ENCODE assay signal across 12 cellular contexts in genomic region chr17:1003972-1004768, GRCh38. TPM values are rescaled to one million over a fixed set of nuclear protein-coding genes. Genes with fewer than 3 reads are reported as not detected.
DNase-seq lines count a peak whose midpoint lies in the region; ATAC-seq, FAIRE-seq and TF ChIP-seq lines count a peak whose summit lies in the region.
"Had no signal": no experiment of that assay in that cellular context is flagged by ENCODE, and none has a peak within 500 bp of the region (broad histone marks: within the 10 kb centered on the region; RNA-seq: fewer than 3 reads in every experiment).

No MANE protein-coding gene starts in this region.

- peak overlapping the region; percentile 88 for H3K27ac ChIP-seq in C4-2B
- peak overlapping the region; percentile 23 for H3K27ac ChIP-seq in fibroblast of lung (ENCODE audit: insufficient read depth, low read length)
- peak overlapping the region in 3 of 4 donors; percentile 74 to 90 (median 84) for H3K27ac ChIP-seq in pancreas

- peak in 2 of 4 donors; percentile 4 to 22 for ATAC-seq in pancreas
- ATAC-seq in HG02763 (IDR thresholded peaks at IDR 0.05; ENCODE audit: unreplicated experiment): no peak

- H2AFZ ChIP-seq in fibroblast of lung (ENCODE audit: low read length): no peak overlapping the region

- intact Hi-C loops in pancreas (cut with DNase I): no loop called here

- no peaks in the 10 kb centered on the region for H4K20me1 ChIP-seq in fibroblast of lung (ENCODE audit: control insufficient read depth, extremely low read depth, insufficient read depth, low read length)

- DNase-seq in fibroblast of lung (ENCODE audit: low read depth in 2 of 2) (no peak), pancreas (peak in 2 of 6 donors; percentile 31 to 45), globus pallidus (ENCODE audit: low spot score) (no peak), NOMO-1 (lab: John Stamatoyannopoulos, UW; ENCODE audit: unreplicated experiment in 2 of 2) (no peak)
- no peak for DNase-seq in activated CD4-positive, alpha-beta T cell treated with anti-CD3 and anti-CD28 coated beads for 48 hours
- DNase-seq: effector CD4-positive, alpha-beta T cell; GOT3; NCI-H1417; NCI-H510A treated with DMSO at 0.1 percent for 48 hours had no signal

- no peak overlapping the region for H3K9ac ChIP-seq in fibroblast of lung (ENCODE audit: insufficient read depth, low read length)

- peaks cover 4% of the 10 kb centered on the region for H3K79me2 ChIP-seq in fibroblast of lung (ENCODE audit: control insufficient read depth, insufficient read depth, low read length)

- peaks cover 25% of the 10 kb centered on the region for H3K36me3 ChIP-seq in fibroblast of lung (ENCODE audit: control insufficient read depth, insufficient read depth, low read length)
- peaks cover 0 to 28% (median 0%) of the 10 kb centered on the region in 3 donors for H3K36me3 ChIP-seq in pancreas

- H3K27me3 ChIP-seq in fibroblast of lung (ENCODE audit: control insufficient read depth, insufficient read depth, low read length) (no peaks in the 10 kb centered on the region), pancreas (no peaks in the 10 kb centered on the region)

- no peak for FAIRE-seq in pancreas (lab: Jason Lieb, UNC)

- no peak overlapping the region for H3K4me2 ChIP-seq in fibroblast of lung (ENCODE audit: extremely low read depth, insufficient read depth, low read length)

- 47 to 68% methylated on average over 30 of the region's 30 CpGs for WGBS in pancreas, 2 donors

- no peak overlapping the region for H3K4me3 ChIP-seq in fibroblast of lung (replicated peaks in 1 of 4; ENCODE audit: control extremely low read depth in 1 of 4, insufficient read depth in 1 of 4, low read depth in 3 of 4, low read length in 4 of 4)
- H3K4me3 ChIP-seq in pancreas: no peak overlapping the region

- H3K4me1 ChIP-seq in fibroblast of lung (ENCODE audit: control insufficient read depth, extremely low read depth, insufficient read depth, low read length) (peaks cover 53% of the 10 kb centered on the region), pancreas (peaks cover 17 to 24% (median 18%) of the 10 kb centered on the region in 3 donors)

- 0 out of 2 replicates have a peak, but pooled peaks have one; percentile 14 for TF ChIP-seq POLR2A in Raji (IDR thresholded peaks at IDR 0.05; ENCODE audit: insufficient read depth, low read depth, low read length)

- H3K9me3 ChIP-seq in fibroblast of lung (ENCODE audit: control insufficient read depth, insufficient read depth, low read depth, low read length) (no peaks in the 10 kb centered on the region), pancreas (no peaks in the 10 kb centered on the region)

- no peak for TF ChIP-seq CTCF in C4-2B (conservative IDR thresholded peaks at IDR 0.05)
- no peak for TF ChIP-seq CTCF in fibroblast of lung (conservative IDR thresholded peaks at IDR 0.05 in 1 of 2, IDR thresholded peaks at IDR 0.05 in 1 of 2; ENCODE audit: low read depth in 1 of 2, low read length in 2 of 2)
- TF ChIP-seq CTCF in pancreas (IDR thresholded peaks at IDR 0.05): no peak

RNA-seq across cellular contexts. Expression of gene TIMM22, which starts 7.2 kb away (rescaled TPM):
- total RNA-seq in fibroblast of lung (10.5 and 13.4 TPM in 2 replicates), pancreas (1 to 10 TPM; 3.1 to 6.0 (median 4.6) TPM)
- polyA plus RNA-seq in fibroblast of lung (17.4 and 21.9 TPM in 2 replicates), pancreas (1 to 10 TPM; 3.9 to 6.5 TPM)
- polyA plus RNA-seq in fibroblast of lung (2012): 15.6 and 21.0 TPM in 2 replicates
- polyA minus RNA-seq in fibroblast of lung (ENCODE audit: low replicate concordance): 10.2 and 15.1 TPM in 2 replicates

RNA-seq across cellular contexts. Expression of gene NXN, which starts 24.6 kb away (rescaled TPM):
- total RNA-seq in fibroblast of lung (48.0 and 53.8 TPM in 2 replicates), pancreas (10 to 100 TPM; 25.2 to 35.0 (median 30.7) TPM)
- polyA plus RNA-seq in fibroblast of lung (38.5 and 75.6 TPM in 2 replicates), pancreas (10 to 100 TPM; 17.4 to 20.9 TPM)
- 45.5 and 79.1 TPM in 2 replicates for polyA plus RNA-seq in fibroblast of lung (2012)
- 109 and 204 TPM in 2 replicates for polyA minus RNA-seq in fibroblast of lung (ENCODE audit: low replicate concordance)

Comparison
In these comparisons a context has a peak if more than half of its experiments do, and no peak if none do; other contexts are left out.
1. H3K27ac ChIP-seq: peak in every context shown above with its lines; median percentile 88 in C4-2B; 84 in pancreas; 23 in fibroblast of lung.